ENCODE assay signal across 18 cellular contexts in the genomic region with DNA sequence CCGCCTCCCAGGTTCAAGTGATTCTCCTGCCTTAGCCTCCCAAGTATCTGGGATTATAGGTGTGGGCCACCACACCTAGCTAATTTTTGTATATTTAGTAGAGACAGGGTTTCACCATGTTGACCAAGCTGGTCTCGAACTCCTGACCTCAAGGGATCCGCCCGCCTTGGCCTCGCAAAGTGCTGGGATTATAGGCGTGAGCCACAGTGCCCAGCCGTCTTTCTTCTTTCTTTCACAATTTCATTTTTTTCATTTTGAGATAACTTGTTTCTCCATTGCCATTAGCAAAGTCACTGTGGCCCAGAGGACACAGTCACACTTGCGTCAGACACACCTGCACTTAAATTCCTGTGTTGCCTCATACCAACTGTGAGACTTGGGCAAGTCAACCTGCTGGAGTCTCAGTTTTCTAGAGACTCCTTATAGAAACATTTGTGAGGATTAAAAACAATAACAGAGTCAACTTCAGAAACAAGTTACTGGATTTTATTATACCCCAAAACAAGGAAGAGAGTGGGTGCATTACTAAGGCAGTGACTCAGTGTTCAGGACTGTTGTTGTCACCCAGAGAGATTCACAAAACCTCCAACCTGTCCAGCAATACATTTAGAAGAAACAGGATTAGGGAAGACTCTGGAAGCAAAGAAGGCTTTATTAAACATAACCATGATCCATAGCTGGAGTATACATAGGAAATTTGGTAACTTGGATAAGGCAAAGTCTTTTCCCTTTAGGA. TPM values are rescaled to one million over a fixed set of nuclear protein-coding genes. Genes with fewer than 3 reads are reported as not detected.
DNase-seq lines count a peak whose midpoint lies in the region; ATAC-seq and TF ChIP-seq lines count a peak whose summit lies in the region.
"Had no signal": no experiment of that assay in that cellular context is flagged by ENCODE, and none has a peak within 500 bp of the region (broad histone marks: within the 10 kb centered on the region; RNA-seq: fewer than 3 reads in every experiment).

No MANE protein-coding gene starts in this region.

- peak; percentile 9 for DNase-seq in CD1c-positive myeloid dendritic cell (ENCODE audit: extremely low spot score)
- peak; percentile 62 for DNase-seq in NOMO-1 treated with DMSO at 0.1 percent for 48 hours (lab: John Stamatoyannopoulos, UW; ENCODE audit: unreplicated experiment)
- peak; percentile 4 for DNase-seq in fibroblast of the aortic adventitia (ENCODE audit: low read depth)
- DNase-seq in progenitor cell of endocrine pancreas (ENCODE audit: low spot score, unreplicated experiment) = no peak
- DNase-seq in NCI-H446 treated with DMSO at 0.1 percent for 48 hours (lab: John Stamatoyannopoulos, UW) = no peak
- DNase-seq in NCI-H2081 (lab: John Stamatoyannopoulos, UW) = no peak
- DNase-seq in head of caudate nucleus = no peak
- DNase-seq: activated CD4-positive, alpha-beta T cell treated with anti-CD3 and anti-CD28 coated beads, Interleukin-2, amount 50 U/mL, for 4 hours; activated T-cell treated with anti-CD3 and anti-CD28 coated beads, Interleukin-2, amount 50 U/mL, for 4 hours; colonic mucosa; midbrain; small intestine; stimulated activated naive CD8-positive, alpha-beta T cell treated with anti-CD3 and anti-CD28 coated beads, Interleukin-15, Interleukin-2, amounts not matched to agents 100 U/mL and 50 U/mL, for 24 hours; T-helper 9 cell had no signal

- peaks cover 5% of the 10 kb centered on the region for H3K27me3 Mint-ChIP-seq in progenitor cell of endocrine pancreas

- no peak overlapping the region for H3K4me3 ChIP-seq in fibroblast of the aortic adventitia (ENCODE audit: low read depth, low read length)
- H3K4me3 ChIP-seq: colonic mucosa had no signal

- intact Hi-C loops in head of caudate nucleus (cut with DNase I) = loop anchor here (2.0 kb wide), 1 partner anchor 311 kb away; no protein-coding TSS in a partner anchor

- no peak for ATAC-seq in HG02884 (IDR thresholded peaks at IDR 0.05; ENCODE audit: unreplicated experiment)
- ATAC-seq: activated T-cell treated with anti-CD3 and anti-CD28 coated beads, Interleukin-2, amount 50 U/mL, for 4 hours; stimulated activated naive CD8-positive, alpha-beta T cell treated with anti-CD3 and anti-CD28 coated beads, Interleukin-15, Interleukin-2, amounts not matched to agents 100 U/mL and 50 U/mL, for 24 hours had no signal

- no peak overlapping the region for H3K4me3 Mint-ChIP-seq in progenitor cell of endocrine pancreas (ENCODE audit: low read depth)
- H3K4me3 Mint-ChIP-seq: activated T-cell treated with anti-CD3 and anti-CD28 coated beads, Interleukin-2, amount 50 U/mL, for 4 hours had no signal

- TF ChIP-seq CTCF in fibroblast of the aortic adventitia (IDR thresholded peaks at IDR 0.05; ENCODE audit: insufficient read depth, low read length) (no peak), progenitor cell of endocrine pancreas (IDR thresholded peaks at IDR 0.05; ENCODE audit: unreplicated experiment) (no peak)

- peaks cover 19% of the 10 kb centered on the region for H3K4me1 Mint-ChIP-seq in progenitor cell of endocrine pancreas (ENCODE audit: low read depth)

- no peaks in the 10 kb centered on the region for H3K9me3 Mint-ChIP-seq in progenitor cell of endocrine pancreas (ENCODE audit: low read depth)
- H3K9me3 Mint-ChIP-seq: activated T-cell treated with anti-CD3 and anti-CD28 coated beads, Interleukin-2, amount 50 U/mL, for 4 hours had no signal

- peak overlapping the region; percentile 36 for H3K27ac Mint-ChIP-seq in progenitor cell of endocrine pancreas

- no peaks in the 10 kb centered on the region for H3K36me3 Mint-ChIP-seq in progenitor cell of endocrine pancreas (ENCODE audit: insufficient read depth)

RNA-seq across cellular contexts. Expression of a gene that starts 2.6 kb away (rescaled TPM):
- total RNA-seq in fibroblast of the aortic adventitia (ENCODE audit: low replicate concordance) (not detected in 2 replicates), progenitor cell of endocrine pancreas (not detected in 2 replicates)
- total RNA-seq: activated T-cell treated with anti-CD3 and anti-CD28 coated beads, Interleukin-2, amount 50 U/mL, for 4 hours; colonic mucosa; M059J; omental fat pad; Right ventricle myocardium superior had no signal

RNA-seq across cellular contexts. Expression of a gene that starts 6.2 kb away (rescaled TPM):
- total RNA-seq in fibroblast of the aortic adventitia (ENCODE audit: low replicate concordance) = 136 and 296 TPM in 2 replicates
- total RNA-seq in progenitor cell of endocrine pancreas = 666 and 734 TPM in 2 replicates

RNA-seq across cellular contexts. Expression of a gene that starts 52.1 kb away (rescaled TPM):
- total RNA-seq in fibroblast of the aortic adventitia (ENCODE audit: low replicate concordance) (not detected in 2 replicates), progenitor cell of endocrine pancreas (not detected in 2 replicates)
- total RNA-seq: activated T-cell treated with anti-CD3 and anti-CD28 coated beads, Interleukin-2, amount 50 U/mL, for 4 hours; colonic mucosa; M059J; Right ventricle myocardium superior had no signal

Comparison
In these comparisons a context has a peak if more than half of its experiments do, and no peak if none do; other contexts are left out.
1. DNase-seq: peak in CD1c-positive myeloid dendritic cell (single experiment), NOMO-1 treated with DMSO at 0.1 percent for 48 hours (single experiment) and fibroblast of the aortic adventitia (single experiment); none in progenitor cell of endocrine pancreas (single experiment), NCI-H446 treated with DMSO at 0.1 percent for 48 hours (single experiment), NCI-H2081 (0 of 2) and head of caudate nucleus (0 of 42).